ENCODE assay signal across 26 cellular contexts in the genomic region with DNA sequence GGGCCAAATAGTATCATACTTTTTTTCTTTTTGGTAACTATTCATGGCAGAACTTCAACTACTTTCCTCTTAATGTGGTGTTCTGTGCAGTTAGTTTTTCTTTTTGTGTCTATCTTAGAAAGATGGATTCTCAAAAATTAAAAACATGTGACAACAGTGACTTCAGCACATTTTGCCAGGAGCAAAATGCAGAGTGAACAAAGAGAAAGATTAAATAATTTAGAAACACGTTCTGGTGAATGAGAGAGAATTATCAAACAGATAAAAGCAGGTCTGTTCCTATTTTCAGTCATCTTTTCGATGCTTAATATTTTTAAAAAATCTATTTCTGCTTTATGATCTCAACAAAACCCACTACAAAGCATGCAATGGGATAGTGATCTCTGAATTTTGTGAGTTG.
"Had no signal": no experiment of that assay in that cellular context is flagged by ENCODE, and none has a peak within 500 bp of the region (broad histone marks: within the 10 kb centered on the region; RNA-seq: fewer than 3 reads in every experiment).

No MANE protein-coding gene starts in this region.

- H3K27me3 ChIP-seq: stomach, suprapubic skin, testis, thyroid gland, tibial artery, tibial nerve, transverse colon, upper lobe of left lung, upper lobe of right lung, uterus, vagina had no signal

- ATAC-seq: stimulated activated effector memory CD8-positive, alpha-beta T cell treated with anti-CD3 and anti-CD28 coated beads, Interleukin-12 subunit alpha, Interleukin-12 subunit beta, amount 100 ng/mL, for 72 hours; stimulated activated memory B cell treated with anti-CD40 and anti-IgM and Interleukin-4, amounts not matched to agents 10 μg/mL and 1 μg/mL and 100 μg/mL, for 72 hours; stimulated activated naive B cell treated with anti-CD40 and anti-IgM and Interleukin-4, amounts not matched to agents 10 μg/mL and 1 μg/mL and 100 μg/mL, for 72 hours; stimulated activated naive CD8-positive, alpha-beta T cell treated with anti-CD3 and anti-CD28 coated beads, Interleukin-15, amount 100 ng/mL, for 72 hours; stimulated activated naive CD8-positive, alpha-beta T cell treated with anti-CD3 and anti-CD28 coated beads, Interleukin-15, Interleukin-2, amounts not matched to agents 100 U/mL and 50 U/mL, for 24 hours; upper lobe of right lung had no signal

- H3K36me3 ChIP-seq: stomach, suprapubic skin, thoracic aorta, thyroid gland, tibial artery, tibial nerve, transverse colon, upper lobe of left lung, upper lobe of right lung, uterus, vagina had no signal

- DNase-seq: stimulated activated CD4-positive, alpha-beta T cell treated with anti-CD3 and anti-CD28 coated beads, Interleukin-2, amount 100 ng/mL, for 48 hours; stimulated activated CD4-positive, alpha-beta T cell treated with anti-CD3 and anti-CD28 coated beads, Interleukin-4, amount 100 ng/mL, for 1 hour; stimulated activated CD4-positive, alpha-beta T cell treated with anti-CD3 and anti-CD28 coated beads, Interleukin-4, amount 100 ng/mL, for 24 hours; stimulated activated CD4-positive, alpha-beta T cell treated with anti-CD3 and anti-CD28 coated beads, Interleukin-4, amount 100 ng/mL, for 4 hours; stimulated activated CD8-positive, alpha-beta memory T cell treated with anti-CD3 and anti-CD28 coated beads, Interleukin-4, amount 100 ng/mL, for 48 hours; stimulated activated naive B cell treated with anti-CD40 and anti-IgM and Interleukin-4, amounts not matched to agents 10 μg/mL and 1 μg/mL and 100 μg/mL, for 72 hours; stimulated activated naive CD4-positive, alpha-beta T cell; stimulated activated naive CD4-positive, alpha-beta T cell treated with Interleukin-2 at 50 U/mL for 16 hours; stimulated activated naive CD8-positive, alpha-beta T cell treated with anti-CD3 and anti-CD28 coated beads, Interleukin-15, amount 100 ng/mL, for 72 hours; stimulated activated naive CD8-positive, alpha-beta T cell treated with anti-CD3 and anti-CD28 coated beads, Interleukin-15, Interleukin-2, amounts not matched to agents 100 U/mL and 50 U/mL, for 24 hours; stomach; substantia nigra; testis; thyroid gland; tibial artery; transverse colon; upper lobe of left lung; upper lobe of right lung; uterus had no signal

- H3K27ac ChIP-seq: stomach, suprapubic skin, testis, thoracic aorta, thyroid gland, tibial artery, tibial nerve, transverse colon, upper lobe of left lung, upper lobe of right lung, uterus, vagina had no signal

- H3K9me3 ChIP-seq: stomach, suprapubic skin, testis, thoracic aorta, thyroid gland, tibial artery, tibial nerve, transverse colon, upper lobe of left lung, upper lobe of right lung, uterus, vagina had no signal

- H3K4me3 ChIP-seq: stomach, suprapubic skin, testis, thoracic aorta, thyroid gland, tibial artery, tibial nerve, transverse colon, upper lobe of left lung, upper lobe of right lung, uterus, vagina had no signal

- H3K4me1 ChIP-seq: testis, thyroid gland, transverse colon, upper lobe of left lung, upper lobe of right lung, uterus, vagina had no signal

- FAIRE-seq: urothelium cell line had no signal
